In genomic region chr11:114077482-114078305, GRCh38 we compare ENCODE assay signal across 9 cellular contexts. TPM values are rescaled to one million over a fixed set of nuclear protein-coding genes. Genes with fewer than 3 reads are reported as not detected.
DNase-seq lines count a peak whose midpoint lies in the region; ATAC-seq lines count a peak whose summit lies in the region.
"Had no signal": no experiment of that assay in that cellular context is flagged by ENCODE, and none has a peak within 500 bp of the region (broad histone marks: within the 10 kb centered on the region; RNA-seq: fewer than 3 reads in every experiment).

No MANE protein-coding gene starts in this region.

- no peak for ATAC-seq in HG03135 (IDR thresholded peaks at IDR 0.05; ENCODE audit: unreplicated experiment)
- ATAC-seq: A549 had no signal

- H3K9ac ChIP-seq in skeletal muscle tissue (ENCODE audit: low read depth in 1 of 3, low read length in 3 of 3): peak overlapping the region; percentile 46 to 65 (median 52)

- no peaks in the 10 kb centered on the region for H3K27me3 ChIP-seq in skeletal muscle tissue (ENCODE audit: control insufficient read depth in 3 of 3, insufficient read depth in 3 of 3, low read length in 3 of 3)

- H3K36me3 ChIP-seq in skeletal muscle tissue (ENCODE audit: control insufficient read depth in 3 of 3, insufficient read depth in 3 of 3, low read length in 3 of 3): peaks cover 0 to 13% (median 2%) of the 10 kb centered on the region in 3 donors

- DNase-seq in DMS53 (lab: John Stamatoyannopoulos, UW) (peak; percentile 50), DMS53 treated with DMSO at 0.1 percent for 48 hours (lab: John Stamatoyannopoulos, UW; ENCODE audit: unreplicated experiment) (no peak), NCI-H748 (lab: John Stamatoyannopoulos, UW; ENCODE audit: unreplicated experiment) (peak; percentile 66), NCI-H2107 treated with DMSO at 0.1 percent for 48 hours (lab: John Stamatoyannopoulos, UW; ENCODE audit: unreplicated experiment) (no peak), putamen (ENCODE audit: low spot score) (no peak)

- H3K4me1 ChIP-seq in skeletal muscle tissue (ENCODE audit: control insufficient read depth in 3 of 3, insufficient read depth in 3 of 3, low read length in 3 of 3): peaks cover 93 to 97% (median 94%) of the 10 kb centered on the region in 3 donors

- H3K27ac ChIP-seq in cingulate gyrus (ENCODE audit: low read depth, low read length) (peak overlapping the region; percentile 19), skeletal muscle tissue (ENCODE audit: low read depth, low read length) (peak overlapping the region; percentile 96)
- H3K27ac ChIP-seq: A549 had no signal

- peak overlapping the region in 2 of 3 donors; percentile 4 to 9 for H3K4me3 ChIP-seq in skeletal muscle tissue (ENCODE audit: low read length in 3 of 3)
- H3K4me3 ChIP-seq: A549 had no signal

- no peaks in the 10 kb centered on the region for H3K9me3 ChIP-seq in skeletal muscle tissue (ENCODE audit: control insufficient read depth in 3 of 3, low read length in 3 of 3)
- H3K9me3 ChIP-seq: A549 had no signal

RNA-seq across cellular contexts. Expression of gene ZBTB16, which starts 18.2 kb away (rescaled TPM):
- total RNA-seq in skeletal muscle tissue: 6.8 TPM

Comparison
In these comparisons a context has a peak if more than half of its experiments do, and no peak if none do; other contexts are left out.
1. DNase-seq: peak in DMS53 (single experiment) and NCI-H748 (single experiment); none in DMS53 treated with DMSO at 0.1 percent for 48 hours (single experiment), NCI-H2107 treated with DMSO at 0.1 percent for 48 hours (single experiment) and putamen (single experiment).